In genomic region chr16:73157861-73158260, GRCh38 we compare ENCODE assay signal across 27 cellular contexts.
"Had no signal": no experiment of that assay in that cellular context is flagged by ENCODE, and none has a peak within 500 bp of the region (broad histone marks: within the 10 kb centered on the region; RNA-seq: fewer than 3 reads in every experiment).

No MANE protein-coding gene starts in this region.

- FAIRE-seq: astrocyte, TTC549 had no signal

- H3K4me3 ChIP-seq: body of pancreas, breast epithelium, SJSA1 had no signal

- H3K27me3 ChIP-seq: body of pancreas, breast epithelium, SJSA1 had no signal

- ATAC-seq: activated CD8-positive, alpha-beta T cell treated with anti-CD3 and anti-CD28 coated beads for 36 hours; activated T-cell treated with anti-CD3 and anti-CD28 coated beads, Interleukin-2, amount 50 U/mL, for 72 hours; activated T-helper 17 cell treated with anti-CD3 and anti-CD28 coated beads, Interleukin-2, amount 50 U/mL, for 72 hours; body of pancreas; Panc1 had no signal

- H3K9me3 ChIP-seq: body of pancreas, breast epithelium, SJSA1, SK-N-SH had no signal

- H3K36me3 ChIP-seq: breast epithelium, SJSA1 had no signal

- H3K4me1 ChIP-seq: body of pancreas, breast epithelium, SJSA1 had no signal

- H3K27ac ChIP-seq: body of pancreas, breast epithelium, SJSA1 had no signal

- DNase-seq: activated CD4-positive, alpha-beta T cell treated with anti-CD3 and anti-CD28 coated beads, Interleukin-2, amount 10 ng/mL, durations not matched to agents 24 days and 14 days; activated CD4-positive, alpha-beta T cell treated with anti-CD3 and anti-CD28 coated beads, Interleukin-2, amount 50 U/mL, for 4 hours; activated CD8-positive, alpha-beta T cell treated with anti-CD3 and anti-CD28 coated beads for 36 hours; activated effector memory CD4-positive, alpha-beta T cell treated with anti-CD3 and anti-CD28 coated beads, Interleukin-2, amount 50 U/mL, for 16 hours; activated naive CD4-positive, alpha-beta T cell; activated naive CD4-positive, alpha-beta T cell treated with anti-CD3 and anti-CD28 coated beads, Interleukin-2, amount 50 U/mL, for 16 hours; activated naive CD8-positive, alpha-beta T cell treated with anti-CD3 and anti-CD28 coated beads for 36 hours; activated T-cell treated with anti-CD3 and anti-CD28 coated beads, Interleukin-2, amount 50 U/mL, for 1 hour; activated T-cell treated with anti-CD3 and anti-CD28 coated beads, Interleukin-2, amount 50 U/mL, for 72 hours; amygdala; body of pancreas; NCI-H1105; NCI-H1417 treated with DMSO at 0.1 percent for 48 hours; NCI-H187 treated with DMSO at 0.1 percent for 48 hours; NCI-H2081; NCI-H2171 treated with DMSO at 0.1 percent for 48 hours; NCI-H2227 treated with DMSO at 0.1 percent for 48 hours; NCI-H446 treated with DMSO at 0.1 percent for 48 hours; NCI-H524; SHP77; SK-N-SH had no signal
